ENCODE assay signal across 8 cellular contexts in the genomic region with DNA sequence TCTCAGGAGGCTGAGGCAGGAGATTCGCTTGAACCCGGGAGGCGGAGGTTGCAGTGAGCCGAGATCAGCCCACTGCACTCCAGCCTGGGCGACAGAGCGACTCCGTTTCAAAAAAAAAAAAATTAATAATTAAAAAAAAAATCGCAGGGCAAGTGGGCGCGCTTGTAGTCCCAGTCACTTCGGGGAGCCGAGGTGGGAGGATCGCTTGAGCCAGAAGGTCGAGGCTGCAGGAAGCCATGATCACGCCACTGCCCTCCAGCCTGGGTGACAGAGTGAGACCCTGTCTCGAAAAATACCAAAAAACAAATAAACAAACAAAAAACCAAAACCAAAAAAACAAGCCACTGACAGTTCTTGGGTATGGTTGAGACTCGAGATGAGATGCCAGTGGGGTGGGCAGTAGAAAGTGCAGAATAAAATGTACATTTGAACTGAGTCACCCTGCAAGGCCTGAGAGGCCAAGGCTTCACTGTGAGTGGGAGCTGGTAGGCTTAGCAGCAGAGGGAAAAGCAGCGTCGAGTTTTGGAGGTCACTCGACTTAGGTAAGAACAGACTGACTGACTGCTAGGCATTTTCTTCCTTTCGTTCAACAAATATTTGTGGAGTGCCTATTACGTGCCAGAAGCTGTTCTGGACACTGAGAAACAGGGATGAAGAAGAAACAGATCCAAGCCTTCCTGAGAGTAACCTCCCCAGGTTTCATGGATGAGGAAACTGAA. TPM values are rescaled to one million over a fixed set of nuclear protein-coding genes. Genes with fewer than 3 reads are reported as not detected.
DNase-seq lines count a peak whose midpoint lies in the region; ATAC-seq and TF ChIP-seq lines count a peak whose summit lies in the region.

No MANE protein-coding gene starts in this region.

- peaks cover 12% of the 10 kb centered on the region for H3K4me1 Mint-ChIP-seq in GM23338
- H3K4me1 Mint-ChIP-seq in activated B cell treated with CpG ODN at 0.5 μM for 24 hours: peaks cover 18% of the 10 kb centered on the region

- peaks cover 8% of the 10 kb centered on the region for H3F3A ChIP-seq in GM23338 (replicated peaks; ENCODE audit: low read depth)

- H3K27me3 Mint-ChIP-seq in GM23338 (ENCODE audit: insufficient read depth, low read depth, poor library complexity): peaks cover 25% of the 10 kb centered on the region
- H3K27me3 Mint-ChIP-seq in activated B cell treated with CpG ODN at 0.5 μM for 24 hours: no peaks in the 10 kb centered on the region

- H3K4me1 ChIP-seq in A673 (ENCODE audit: insufficient read depth, low read length, poor library complexity, severe bottlenecking): peaks cover 13% of the 10 kb centered on the region
- peaks cover 5% of the 10 kb centered on the region for H3K4me1 ChIP-seq in GM23338 (ENCODE audit: insufficient read depth)
- H3K4me1 ChIP-seq in gastroesophageal sphincter: peaks cover 0 to 34% (median 9%) of the 10 kb centered on the region in 3 donors
- H3K4me1 ChIP-seq in BE2C: peaks cover 4% of the 10 kb centered on the region; the same call in 1 of the 2 replicates

- WGBS in gastroesophageal sphincter (ENCODE audit: low coverage in 1 of 2), 2 donors: 55 to 56% methylated on average over 13 to 15 of the region's 22 CpGs

- POLR2A ChIA-PET in A673 (lab: Charles Lee; ENCODE audit: low non-redundant PET): interaction anchor here (0.6 to 1.0 kb wide), 2 partner anchors 10 to 72 kb away, joined by 4 to 5 read pairs; partner anchors contain the start of genes GTF2H1 and HPS5
- POLR2A ChIA-PET in activated B cell treated with CpG ODN at 0.5 μM for 24 hours (lab: Charles Lee): interaction anchor here (0.5 to 6.5 kb wide), 23 partner anchors 10 to 1316 kb away, joined by 3 to 154 read pairs (median 5); partner anchors contain the start of genes GTF2H1, HPS5, SAA1 and SAAL1

- peak overlapping the region; percentile 96 for H3K4me2 ChIP-seq in GM23338

- intact Hi-C loops in A673 (cut with micrococcal nuclease; ENCODE audit: unreplicated experiment): loop anchor here (2.0 kb wide), 1 partner anchor 71 kb away; the partner anchor contains the start of genes GTF2H1 and HPS5
- intact Hi-C loops in activated B cell treated with CpG ODN at 0.5 μM for 24 hours (cut with micrococcal nuclease): loop anchor here (1.0 to 10.0 kb wide), 7 partner anchors 9 to 1971 kb away; partner anchors contain the start of genes GTF2H1, HPS5, HTATIP2 and IGSF22

- CTCF ChIA-PET in A673 (lab: Charles Lee) (no interaction called here), activated B cell treated with CpG ODN at 0.5 μM for 24 hours (lab: Charles Lee) (interaction anchor here (1.0 to 1.7 kb wide), 4 partner anchors 10 to 328 kb away, joined by 3 to 11 read pairs (median 6); no protein-coding TSS in a partner anchor)

- no peak for TF ChIP-seq EP300 in gastroesophageal sphincter (IDR thresholded peaks at IDR 0.05)

- no peaks in the 10 kb centered on the region for H3K9me3 Mint-ChIP-seq in GM23338
- H3K9me3 Mint-ChIP-seq in activated B cell treated with CpG ODN at 0.5 μM for 24 hours: no peaks in the 10 kb centered on the region

- H3K36me3 Mint-ChIP-seq in GM23338 (ENCODE audit: low read depth) (peaks cover 26% of the 10 kb centered on the region), activated B cell treated with CpG ODN at 0.5 μM for 24 hours (ENCODE audit: low read depth) (peaks cover 37% of the 10 kb centered on the region)

- no peak for TF ChIP-seq CTCF in A673 (conservative IDR thresholded peaks at IDR 0.05; ENCODE audit: low read depth, low read length)
- TF ChIP-seq CTCF in GM23338 (conservative IDR thresholded peaks at IDR 0.05; ENCODE audit: low read depth in 2 of 2): no peak
- TF ChIP-seq CTCF in activated B cell treated with CpG ODN at 0.5 μM for 24 hours (IDR thresholded peaks at IDR 0.05): no peak
- TF ChIP-seq CTCF in gastroesophageal sphincter (IDR thresholded peaks at IDR 0.05): no peak
- TF ChIP-seq CTCF in BE2C (IDR thresholded peaks at IDR 0.05; ENCODE audit: low read depth, low read length): no peak

- BruUV-seq in A673 (replicated peaks; lab: Mats Ljungman, UMichigan): TSS peak; percentile 97

- H3K4me3 ChIP-seq in A673 (ENCODE audit: low read depth, low read length, poor library complexity, severe bottlenecking) (peak overlapping the region; percentile 98), GM23338 (peak overlapping the region; percentile 69), gastroesophageal sphincter (peak overlapping the region; percentile 56 to 71), skin epidermis (peak overlapping the region; percentile 57 to 92 (median 78)), BE2C (ENCODE audit: low read depth, low read length) (no peak overlapping the region)

- no peaks in the 10 kb centered on the region for H4K20me1 ChIP-seq in GM23338 (replicated peaks; ENCODE audit: insufficient read depth)

- H2AFZ ChIP-seq in GM23338: peak overlapping the region; percentile 97

- peaks cover 39% of the 10 kb centered on the region for H3K79me2 ChIP-seq in GM23338 (replicated peaks; ENCODE audit: insufficient read depth)

- no peaks in the 10 kb centered on the region for H3K27me3 ChIP-seq in A673 (replicated peaks; ENCODE audit: insufficient read depth, low read depth, low read length, poor library complexity)
- peaks cover 9% of the 10 kb centered on the region for H3K27me3 ChIP-seq in GM23338 (ENCODE audit: insufficient read depth)
- no peaks in the 10 kb centered on the region for H3K27me3 ChIP-seq in gastroesophageal sphincter
- H3K27me3 ChIP-seq in BE2C: no peaks in the 10 kb centered on the region

- TF ChIP-seq POLR2A in gastroesophageal sphincter (IDR thresholded peaks at IDR 0.05): no peak

- H3K27ac ChIP-seq in A673 (ENCODE audit: low read depth, low read length, poor library complexity, severe bottlenecking) (peak overlapping the region; percentile 98), GM23338 (ENCODE audit: low read depth) (no peak overlapping the region), gastroesophageal sphincter (peak overlapping the region; percentile 88 to 99 (median 96)), skin epidermis (peak overlapping the region in 20 of 21 experiments; percentile 91 to 100 (median 98))

- H3K36me3 ChIP-seq in A673 (ENCODE audit: insufficient read depth, low read length, poor library complexity, severe bottlenecking): peaks cover 24% of the 10 kb centered on the region
- H3K36me3 ChIP-seq in GM23338 (ENCODE audit: insufficient read depth): peaks cover 17% of the 10 kb centered on the region
- H3K36me3 ChIP-seq in gastroesophageal sphincter: peaks cover 0 to 16% of the 10 kb centered on the region in 2 donors
- H3K36me3 ChIP-seq in BE2C: no peaks in the 10 kb centered on the region

- H3K9me2 ChIP-seq in GM23338 (ENCODE audit: insufficient read depth): no peaks in the 10 kb centered on the region

- DNase-seq in A673 (ENCODE audit: low spot score): no peak
- no peak for DNase-seq in GM23338 (ENCODE audit: low spot score)
- no peak for DNase-seq in activated B cell treated with CpG ODN at 0.5 μM for 24 hours
- no peak for DNase-seq in BE2C

- H3K9me3 ChIP-seq in A673 (ENCODE audit: low read depth, low read length, poor library complexity, severe bottlenecking) (no peaks in the 10 kb centered on the region), gastroesophageal sphincter (no peaks in the 10 kb centered on the region), BE2C (no peaks in the 10 kb centered on the region)

- ATAC-seq in GM23338 (no peak), activated B cell treated with CpG ODN at 0.5 μM for 24 hours (ENCODE audit: low read depth) (no peak), gastroesophageal sphincter (no peak), GM19328 (IDR thresholded peaks at IDR 0.05; ENCODE audit: unreplicated experiment) (no peak), HG03565 (IDR thresholded peaks at IDR 0.05; ENCODE audit: unreplicated experiment) (no peak)

- no peak overlapping the region for H3K27ac Mint-ChIP-seq in GM23338
- H3K27ac Mint-ChIP-seq in activated B cell treated with CpG ODN at 0.5 μM for 24 hours: peak overlapping the region; percentile 91

- H3K4me3 Mint-ChIP-seq in GM23338: peak overlapping the region; percentile 98
- H3K4me3 Mint-ChIP-seq in activated B cell treated with CpG ODN at 0.5 μM for 24 hours: peak overlapping the region; percentile 96

TF ChIP-seq in GM23338, 12 proteins besides CTCF, POLR2A, EP300 and RAD21 (continues in another document):
- no peak for TF ChIP-seq STAT1 (IDR thresholded peaks at IDR 0.05; ENCODE audit: unreplicated experiment)
- no peak for TF ChIP-seq JUNB (IDR thresholded peaks at IDR 0.05; ENCODE audit: unreplicated experiment)
- TF ChIP-seq ZNF331 (CRISPR knock-in tag; IDR thresholded peaks at IDR 0.05; ENCODE audit: low read depth): no peak
- TF ChIP-seq EZH2 (IDR thresholded peaks at IDR 0.05; ENCODE audit: low read depth, unreplicated experiment): no peak

RNA-seq across cellular contexts. Expression of gene LDHA, which starts 0.6 kb away (rescaled TPM):
- total RNA-seq in A673 (2021) (613 and 715 TPM in 2 replicates), activated B cell treated with CpG ODN at 0.5 μM for 24 hours (282 and 287 TPM in 2 replicates), gastroesophageal sphincter (100 to 1,000 TPM; 394 to 614 (median 526) TPM)
- total RNA-seq in GM23338 (2014; rRNA removed; shearing (Covaris generic)): 432 and 447 TPM in 2 replicates
- 428 and 467 TPM in 2 replicates for polyA plus RNA-seq in GM23338 (2016; fragmentation: Nextera tagmentation; extraction: Ambion mirVana)
- 7.8 TPM for polyA plus RNA-seq in BE2C (2012; ENCODE audit: insufficient read depth, insufficient read length, low read depth)

RNA-seq across cellular contexts. Expression of gene LDHC, which starts 18.4 kb away (rescaled TPM):
- total RNA-seq in A673 (2021): not detected in 2 replicates
- total RNA-seq in GM23338 (2014; rRNA removed; shearing (Covaris generic)): 0.24 TPM in 1 of 2 replicates, not detected in the other
- 0.23 TPM in 1 of 2 replicates, not detected in the other for polyA plus RNA-seq in GM23338 (2016; fragmentation: Nextera tagmentation; extraction: Ambion mirVana)
- not detected in 2 replicates for total RNA-seq in activated B cell treated with CpG ODN at 0.5 μM for 24 hours
- total RNA-seq in gastroesophageal sphincter: not detected
- polyA plus RNA-seq in BE2C (2012; ENCODE audit: insufficient read depth, insufficient read length, low read depth): not detected
